14 cellular contexts compared by ENCODE assay signal in genomic region chr11:12269104-12269441, GRCh38.
DNase-seq lines count a peak whose midpoint lies in the region; ATAC-seq and TF ChIP-seq lines count a peak whose summit lies in the region.
"Had no signal": no experiment of that assay in that cellular context is flagged by ENCODE, and none has a peak within 500 bp of the region (broad histone marks: within the 10 kb centered on the region; RNA-seq: fewer than 3 reads in every experiment).

No MANE protein-coding gene starts in this region.

- H3K27me3 Mint-ChIP-seq in glutamatergic neuron (ENCODE audit: unreplicated experiment) = peaks cover 14% of the 10 kb centered on the region
- H3K27me3 Mint-ChIP-seq in activated T-cell treated with anti-CD3 and anti-CD28 coated beads, Interleukin-2, amount 50 U/mL, for 24 hours = no peaks in the 10 kb centered on the region
- H3K27me3 Mint-ChIP-seq: memory B cell, T-cell had no signal

- no peak for TF ChIP-seq EP300 in SK-N-SH (IDR thresholded peaks at IDR 0.05; ENCODE audit: borderline replicate concordance in 1 of 2, low read depth in 1 of 2, low read length in 1 of 2)

- H3K79me1 ChIP-seq in neuronal stem cell (ENCODE audit: low read depth, low read length) = no peaks in the 10 kb centered on the region

- no peak overlapping the region for H4K91ac ChIP-seq in neuronal stem cell (ENCODE audit: low read depth, low read length, poor library complexity)

- no peak overlapping the region for H2BK12ac ChIP-seq in neuronal stem cell (ENCODE audit: low read length)

- no peak overlapping the region for H3K18ac ChIP-seq in neuronal stem cell (ENCODE audit: low read length)

- H3F3A ChIP-seq in SK-N-SH (replicated peaks; ENCODE audit: insufficient read depth) = peaks cover 57% of the 10 kb centered on the region

- no peak overlapping the region for H3K27ac Mint-ChIP-seq in glutamatergic neuron (ENCODE audit: unreplicated experiment)
- H3K27ac Mint-ChIP-seq in activated T-cell treated with anti-CD3 and anti-CD28 coated beads, Interleukin-2, amount 50 U/mL, for 24 hours = no peak overlapping the region
- H3K27ac Mint-ChIP-seq: memory B cell, T-cell had no signal

- H4K20me1 ChIP-seq in SK-N-SH (ENCODE audit: insufficient read depth) = no peaks in the 10 kb centered on the region

- peak overlapping the region; percentile 2 for H2BK15ac ChIP-seq in neuronal stem cell (ENCODE audit: low read length)

- H3K79me2 ChIP-seq in SK-N-SH (ENCODE audit: insufficient read depth) = no peaks in the 10 kb centered on the region

- CTCF ChIA-PET in SK-N-SH (lab: Yijun Ruan, JAX) = interaction anchor here (0.6 to 7.3 kb wide), 2 partner anchors 13 to 221 kb away, joined by 3 to 57 read pairs; no protein-coding TSS in a partner anchor

- H3K4ac ChIP-seq in neuronal stem cell (ENCODE audit: low read length) = no peak overlapping the region

- H3K27ac ChIP-seq in SK-N-SH (ENCODE audit: low read depth in 2 of 2, low read length in 1 of 2) = peak overlapping the region; percentile 2 to 74
- no peak overlapping the region for H3K27ac ChIP-seq in neuronal stem cell (replicated peaks; ENCODE audit: low read length)

- H2BK120ac ChIP-seq in neuronal stem cell (ENCODE audit: low read depth, low read length) = no peak overlapping the region

- POLR2A ChIA-PET in SK-N-SH (lab: Yijun Ruan, JAX) = no interaction called here

- peaks cover 3% of the 10 kb centered on the region for H3K9me3 Mint-ChIP-seq in glutamatergic neuron (ENCODE audit: unreplicated experiment)
- no peaks in the 10 kb centered on the region for H3K9me3 Mint-ChIP-seq in activated T-cell treated with anti-CD3 and anti-CD28 coated beads, Interleukin-2, amount 50 U/mL, for 24 hours
- H3K9me3 Mint-ChIP-seq: memory B cell, T-cell had no signal

- H3K4me1 Mint-ChIP-seq in glutamatergic neuron (ENCODE audit: low read depth, unreplicated experiment) = peaks cover 6% of the 10 kb centered on the region
- no peaks in the 10 kb centered on the region for H3K4me1 Mint-ChIP-seq in activated T-cell treated with anti-CD3 and anti-CD28 coated beads, Interleukin-2, amount 50 U/mL, for 24 hours (ENCODE audit: low read depth)
- H3K4me1 Mint-ChIP-seq: memory B cell, T-cell had no signal

- H3K27me3 ChIP-seq in SK-N-SH (ENCODE audit: insufficient read depth) (no peaks in the 10 kb centered on the region), neuronal stem cell (ENCODE audit: control insufficient read depth in 3 of 3, insufficient read depth in 3 of 3, low read depth in 1 of 3, low read length in 3 of 3) (peaks cover 0 to 3% (median 0%) of the 10 kb centered on the region in 3 experiments)

- no peak overlapping the region for H2AK5ac ChIP-seq in neuronal stem cell (ENCODE audit: low read depth, low read length)

- ATAC-seq in GM21529 (IDR thresholded peaks at IDR 0.05; ENCODE audit: unreplicated experiment) (no peak), HG02884 (IDR thresholded peaks at IDR 0.05; ENCODE audit: unreplicated experiment) (no peak)
- ATAC-seq: T-cell had no signal

- H3K4me3 ChIP-seq in SK-N-SH (ENCODE audit: low read depth in 2 of 2, low read length in 1 of 2) = no peak overlapping the region
- no peak overlapping the region for H3K4me3 ChIP-seq in neuronal stem cell (ENCODE audit: low read length in 2 of 2)

- no peak overlapping the region for H3K14ac ChIP-seq in neuronal stem cell (ENCODE audit: low read length)

- no peak overlapping the region for H4K8ac ChIP-seq in neuronal stem cell (ENCODE audit: low read depth, low read length)

- no peaks in the 10 kb centered on the region for H3K36me3 Mint-ChIP-seq in glutamatergic neuron (ENCODE audit: unreplicated experiment)
- no peaks in the 10 kb centered on the region for H3K36me3 Mint-ChIP-seq in activated T-cell treated with anti-CD3 and anti-CD28 coated beads, Interleukin-2, amount 50 U/mL, for 24 hours (ENCODE audit: low read depth)
- H3K36me3 Mint-ChIP-seq: memory B cell, T-cell had no signal

- H3K9me3 ChIP-seq in SK-N-SH (no peaks in the 10 kb centered on the region), neuronal stem cell (replicated peaks in 1 of 2; ENCODE audit: control insufficient read depth in 2 of 2, insufficient read depth in 1 of 2, low read depth in 1 of 2, low read length in 2 of 2) (no peaks in the 10 kb centered on the region)

- H3K4me2 ChIP-seq in SK-N-SH = no peak overlapping the region
- H3K4me2 ChIP-seq in neuronal stem cell (ENCODE audit: insufficient read depth, low read length, poor library complexity, severe bottlenecking) = no peak overlapping the region

- H3K23ac ChIP-seq in neuronal stem cell (ENCODE audit: low read depth, low read length, poor library complexity) = no peak overlapping the region

- no peaks in the 10 kb centered on the region for H3K9me2 ChIP-seq in SK-N-SH

- no peak overlapping the region for H2BK5ac ChIP-seq in neuronal stem cell (ENCODE audit: low read length)

- TF ChIP-seq CTCF in SK-N-SH (IDR thresholded peaks at IDR 0.05) = no peak
- no peak for TF ChIP-seq CTCF in glutamatergic neuron (IDR thresholded peaks at IDR 0.05; ENCODE audit: partially characterized antibody, unreplicated experiment)

- peak overlapping the region; percentile 44; the same call in 1 of the 2 replicates for H3K9ac ChIP-seq in SK-N-SH
- H3K9ac ChIP-seq in neuronal stem cell (ENCODE audit: low read depth, low read length, poor library complexity) = no peak overlapping the region

- peak; percentile 80 for DNase-seq in AG20443 (ENCODE audit: low spot score)
- DNase-seq in SK-N-SH = peak; percentile 67
- DNase-seq in glutamatergic neuron = peak; percentile 48
- DNase-seq in neuronal stem cell (ENCODE audit: low spot score) = no peak
- no peak for DNase-seq in NCI-H1694 treated with DMSO at 0.1 percent for 48 hours (lab: John Stamatoyannopoulos, UW)
- DNase-seq in activated T-cell treated with anti-CD3 and anti-CD28 coated beads, Interleukin-2, amount 50 U/mL, for 24 hours = no peak
- DNase-seq: cortex of kidney; H7; NCI-H2171; stimulated activated CD4-positive, alpha-beta T cell treated with anti-CD3 and anti-CD28 coated beads, Interleukin-4, amount 100 ng/mL, for 24 hours; T-cell had no signal

- WGBS in SK-N-SH (ENCODE audit: low lambda C conversion rate) = 38% methylated on average over 2 of the region's 3 CpGs
- WGBS in neuronal stem cell (ENCODE audit: extremely low coverage in 2 of 2, insufficient read length in 2 of 2, insufficient replicate concordance in 1 of 2), 2 donors = no CpG with 5 or more reads among the region's 3 CpGs

- H3K36me3 ChIP-seq in SK-N-SH (replicated peaks in 1 of 2; ENCODE audit: control insufficient read depth in 1 of 2, insufficient read depth in 2 of 2, low read length in 1 of 2) (peaks cover 4% of the 10 kb centered on the region in 2 experiments), neuronal stem cell (replicated peaks in 1 of 2; ENCODE audit: control insufficient read depth in 2 of 2, insufficient read depth in 2 of 2, low read length in 2 of 2) (no peaks in the 10 kb centered on the region)

- H3K4me1 ChIP-seq in SK-N-SH (ENCODE audit: control insufficient read depth in 1 of 2, insufficient read depth in 2 of 2, low read depth in 1 of 2, low read length in 1 of 2) (peaks cover 11 to 24% of the 10 kb centered on the region in 2 experiments; a peak in 3 of 4 replicates), neuronal stem cell (ENCODE audit: control insufficient read depth in 2 of 2, insufficient read depth in 1 of 2, low read depth in 1 of 2, low read length in 2 of 2) (peaks cover 2 to 4% of the 10 kb centered on the region in 2 donors)

- no peak overlapping the region; the same call in 1 of the 2 replicates for H2AFZ ChIP-seq in SK-N-SH (ENCODE audit: low read depth)
- H2AFZ ChIP-seq in neuronal stem cell (ENCODE audit: low read length) = peak overlapping the region; percentile 53

- TF ChIP-seq RAD21 in SK-N-SH (IDR thresholded peaks at IDR 0.05; ENCODE audit: low read length) = no peak

- no peak overlapping the region for H3K4me3 Mint-ChIP-seq in glutamatergic neuron (ENCODE audit: unreplicated experiment)
- no peak overlapping the region for H3K4me3 Mint-ChIP-seq in activated T-cell treated with anti-CD3 and anti-CD28 coated beads, Interleukin-2, amount 50 U/mL, for 24 hours
- H3K4me3 Mint-ChIP-seq: memory B cell, T-cell had no signal

TF ChIP-seq in SK-N-SH, 30 proteins besides CTCF, POLR2A, EP300 and RAD21 (continues in another document):
- TF ChIP-seq MAX (IDR thresholded peaks at IDR 0.05; ENCODE audit: low read depth) (peak; percentile 28; the same call in 1 of the 2 replicates), GATA2 (CRISPR knock-in tag; IDR thresholded peaks at IDR 0.05) (no peak), ZBTB33 (IDR thresholded peaks at IDR 0.05; ENCODE audit: borderline replicate concordance, low read depth) (no peak), POLR2AphosphoS5 (IDR thresholded peaks at IDR 0.05; ENCODE audit: low read depth, low read length) (peak; percentile 43), RXRA (IDR thresholded peaks at IDR 0.05; ENCODE audit: borderline replicate concordance, low read depth) (no peak), TCF12 (IDR thresholded peaks at IDR 0.05) (peak; percentile 60; the same call in 1 of the 2 replicates), USF2 (IDR thresholded peaks at IDR 0.05; ENCODE audit: borderline replicate concordance, low read depth, low read length) (no peak), FOSL2 (IDR thresholded peaks at IDR 0.05; ENCODE audit: borderline replicate concordance, low read depth) (no peak)

Comparison
In these comparisons a context has a peak if more than half of its experiments do, and no peak if none do; other contexts are left out.
1. DNase-seq: peak in AG20443 (single experiment), SK-N-SH (single experiment) and glutamatergic neuron (single experiment); none in neuronal stem cell (single experiment), NCI-H1694 treated with DMSO at 0.1 percent for 48 hours (single experiment) and activated T-cell treated with anti-CD3 and anti-CD28 coated beads, Interleukin-2, amount 50 U/mL, for 24 hours (single experiment).